In genomic region chr2:40511661-40512213, GRCh38 we compare ENCODE assay signal across 10 cellular contexts. TPM values are rescaled to one million over a fixed set of nuclear protein-coding genes. Genes with fewer than 3 reads are reported as not detected.
DNase-seq lines count a peak whose midpoint lies in the region; ATAC-seq and TF ChIP-seq lines count a peak whose summit lies in the region.
"Had no signal": no experiment of that assay in that cellular context is flagged by ENCODE, and none has a peak within 500 bp of the region (broad histone marks: within the 10 kb centered on the region; RNA-seq: fewer than 3 reads in every experiment).

No MANE protein-coding gene starts in this region.

- ATAC-seq in lower lobe of right lung (peak; percentile 41 to 68), HG03159 (IDR thresholded peaks at IDR 0.05; ENCODE audit: unreplicated experiment) (no peak)
- ATAC-seq: effector memory CD8-positive, alpha-beta T cell; GM12878 had no signal

- H3K27ac Mint-ChIP-seq in dendritic cell treated with granulocyte-macrophage colony-stimulating factor and Interleukin-4, amounts not matched to agents 40 ng/mL and 50 ng/mL, for 4 days, result peak overlapping the region; percentile 60
- H3K27ac Mint-ChIP-seq: effector memory CD8-positive, alpha-beta T cell had no signal

- H3K27me3 ChIP-seq in lower lobe of right lung (ENCODE audit: low read depth) (no peaks in the 10 kb centered on the region), tibial artery (no peaks in the 10 kb centered on the region), H7 (ENCODE audit: control insufficient read depth, insufficient read depth, low read length) (no peaks in the 10 kb centered on the region)

- H3K4me1 Mint-ChIP-seq in dendritic cell treated with granulocyte-macrophage colony-stimulating factor and Interleukin-4, amounts not matched to agents 40 ng/mL and 50 ng/mL, for 4 days (ENCODE audit: low read depth), result peaks cover 55% of the 10 kb centered on the region

- in situ Hi-C loops in G401 (cut with HindIII; ENCODE audit: low sequenced_read_pairs), result no loop called here

- no peaks in the 10 kb centered on the region for H3K36me3 Mint-ChIP-seq in dendritic cell treated with granulocyte-macrophage colony-stimulating factor and Interleukin-4, amounts not matched to agents 40 ng/mL and 50 ng/mL, for 4 days (ENCODE audit: low read depth)

- no peaks in the 10 kb centered on the region for H3K36me3 ChIP-seq in lower lobe of right lung
- H3K36me3 ChIP-seq in tibial artery, result no peaks in the 10 kb centered on the region
- H3K36me3 ChIP-seq in H7 (replicated peaks; ENCODE audit: control insufficient read depth, insufficient read depth, low read length), result no peaks in the 10 kb centered on the region

- H3K4me3 Mint-ChIP-seq in dendritic cell treated with granulocyte-macrophage colony-stimulating factor and Interleukin-4, amounts not matched to agents 40 ng/mL and 50 ng/mL, for 4 days, result peak overlapping the region; percentile 13
- H3K4me3 Mint-ChIP-seq: effector memory CD8-positive, alpha-beta T cell had no signal

- H3K9me3 ChIP-seq in lower lobe of right lung (no peaks in the 10 kb centered on the region), tibial artery (no peaks in the 10 kb centered on the region)

- DNase-seq in M059J (ENCODE audit: low read depth) (peak; percentile 25), lower lobe of right lung (no peak), tibial artery (peak in 1 of 2 donors; percentile 42), GF-D8 (lab: John Stamatoyannopoulos, UW) (no peak), H7 (no peak), G401 (ENCODE audit: low spot score) (no peak)
- DNase-seq: effector memory CD8-positive, alpha-beta T cell had no signal

- TF ChIP-seq CTCF in lower lobe of right lung (IDR thresholded peaks at IDR 0.05) (no peak), tibial artery (IDR thresholded peaks at IDR 0.05) (no peak)

- H3K27ac ChIP-seq in lower lobe of right lung, result peak overlapping the region; percentile 64
- H3K27ac ChIP-seq in tibial artery, result peak overlapping the region; percentile 70 to 72

- intact Hi-C loops in dendritic cell treated with granulocyte-macrophage colony-stimulating factor and Interleukin-4, amounts not matched to agents 40 ng/mL and 50 ng/mL, for 4 days (cut with micrococcal nuclease), result no loop called here
- intact Hi-C loops in lower lobe of right lung (cut with DNase I) (no loop called here), tibial artery (cut with DNase I; ENCODE audit: low total_unique reads) (loop anchor here (10.0 kb wide), 1 partner anchor 57 kb away; the partner anchor contains the start of gene SLC8A1)

- peak overlapping the region; percentile 39 for H3K4me3 ChIP-seq in lower lobe of right lung
- peak overlapping the region; percentile 47 to 56 for H3K4me3 ChIP-seq in tibial artery
- no peak overlapping the region for H3K4me3 ChIP-seq in H7 (ENCODE audit: insufficient read depth, low read depth, low read length)
- H3K4me3 ChIP-seq: GM12878 had no signal

- H3K9me3 Mint-ChIP-seq in dendritic cell treated with granulocyte-macrophage colony-stimulating factor and Interleukin-4, amounts not matched to agents 40 ng/mL and 50 ng/mL, for 4 days, result no peaks in the 10 kb centered on the region

- no peaks in the 10 kb centered on the region for H3K27me3 Mint-ChIP-seq in dendritic cell treated with granulocyte-macrophage colony-stimulating factor and Interleukin-4, amounts not matched to agents 40 ng/mL and 50 ng/mL, for 4 days
- H3K27me3 Mint-ChIP-seq: effector memory CD8-positive, alpha-beta T cell had no signal

- H3K4me1 ChIP-seq in lower lobe of right lung, result no peaks in the 10 kb centered on the region
- H3K4me1 ChIP-seq in tibial artery, result peaks cover 0 to 29% (median 6%) of the 10 kb centered on the region in 4 donors

RNA-seq across cellular contexts. Expression of gene SLC8A1, which starts 59.8 kb away (rescaled TPM):
- 0.91 and 1.9 TPM in 2 replicates for total RNA-seq in M059J (2014; rRNA removed; shearing (Covaris generic))
- total RNA-seq in lower lobe of right lung, result 58.5 TPM
- total RNA-seq in H7 (2014; rRNA removed; shearing (Covaris generic)), result 0.63 and 1.7 TPM in 2 replicates
- total RNA-seq in G401 (2014; rRNA removed; shearing (Covaris generic)), result 149 and 199 TPM in 2 replicates

Comparison
In these comparisons a context has a peak if more than half of its experiments do, and no peak if none do; other contexts are left out.
1. RNA of gene SLC8A1, which starts 59.8 kb away (total RNA-seq): 149 to 199 TPM in G401 and 58.5 TPM in lower lobe of right lung (single experiment); 0.91 to 1.9 TPM in M059J and 0.63 to 1.7 TPM in H7; every median in the first group is over 10 times any median in the second.